In the genomic region with DNA sequence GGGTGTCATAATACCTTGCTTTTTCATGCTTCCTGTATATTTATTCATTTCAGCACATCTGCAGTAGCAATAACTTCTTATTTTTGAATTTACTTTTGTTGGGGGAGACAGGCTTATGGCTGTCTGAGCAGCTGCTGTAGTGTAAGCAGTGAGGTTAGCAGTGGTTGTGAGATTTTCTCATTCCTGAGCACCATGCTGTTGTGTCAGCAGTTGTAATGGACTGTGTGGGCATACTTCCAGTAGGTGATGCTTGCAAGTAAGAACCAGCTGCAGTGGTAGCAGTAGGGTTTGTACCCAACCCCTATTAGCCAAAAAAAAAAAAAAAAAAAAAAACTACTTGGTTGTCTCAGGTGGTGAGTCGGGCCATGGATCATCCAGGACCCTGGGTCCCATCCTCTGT, we compare ENCODE assay signal across 27 cellular contexts.
"Had no signal": no experiment of that assay in that cellular context is flagged by ENCODE, and none has a peak within 500 bp of the region (broad histone marks: within the 10 kb centered on the region; RNA-seq: fewer than 3 reads in every experiment).

No MANE protein-coding gene starts in this region.

- DNase-seq: stimulated activated CD4-positive, alpha-beta T cell treated with anti-CD3 and anti-CD28 coated beads, Interleukin-2, amount 100 ng/mL, for 48 hours; stimulated activated CD4-positive, alpha-beta T cell treated with anti-CD3 and anti-CD28 coated beads, Interleukin-4, amount 100 ng/mL, for 1 hour; stimulated activated CD4-positive, alpha-beta T cell treated with anti-CD3 and anti-CD28 coated beads, Interleukin-4, amount 100 ng/mL, for 24 hours; stimulated activated CD4-positive, alpha-beta T cell treated with anti-CD3 and anti-CD28 coated beads, Interleukin-4, amount 100 ng/mL, for 4 hours; stimulated activated CD8-positive, alpha-beta memory T cell treated with anti-CD3 and anti-CD28 coated beads, Interleukin-4, amount 100 ng/mL, for 48 hours; stimulated activated naive B cell treated with anti-CD40 and anti-IgM and Interleukin-4, amounts not matched to agents 10 μg/mL and 1 μg/mL and 100 μg/mL, for 72 hours; stimulated activated naive CD4-positive, alpha-beta T cell; stimulated activated naive CD4-positive, alpha-beta T cell treated with Interleukin-2 at 50 U/mL for 16 hours; stimulated activated naive CD8-positive, alpha-beta T cell treated with anti-CD3 and anti-CD28 coated beads, Interleukin-15, amount 100 ng/mL, for 72 hours; stimulated activated naive CD8-positive, alpha-beta T cell treated with anti-CD3 and anti-CD28 coated beads, Interleukin-15, Interleukin-2, amounts not matched to agents 100 U/mL and 50 U/mL, for 24 hours; stomach; substantia nigra; testis; thyroid gland; tibial artery; transverse colon; trophoblast cell; upper lobe of left lung; upper lobe of right lung; uterus had no signal

- H3K27ac ChIP-seq: stomach, suprapubic skin, testis, thoracic aorta, thyroid gland, tibial artery, tibial nerve, transverse colon, upper lobe of left lung, upper lobe of right lung, uterus, vagina had no signal

- H3K9me3 ChIP-seq: testis, thyroid gland had no signal

- H3K4me1 ChIP-seq: stomach, suprapubic skin, testis, thyroid gland, tibial artery, tibial nerve, transverse colon, upper lobe of left lung, upper lobe of right lung, uterus, vagina had no signal

- H3K4me3 ChIP-seq: stomach, suprapubic skin, testis, thoracic aorta, thyroid gland, tibial artery, tibial nerve, transverse colon, upper lobe of left lung, upper lobe of right lung, uterus, vagina had no signal

- FAIRE-seq: urothelium cell line had no signal

- H3K36me3 ChIP-seq: stomach, suprapubic skin, thoracic aorta, thyroid gland, tibial artery, tibial nerve, transverse colon, upper lobe of left lung, upper lobe of right lung, uterus, vagina had no signal

- ATAC-seq: stimulated activated effector memory CD8-positive, alpha-beta T cell treated with anti-CD3 and anti-CD28 coated beads, Interleukin-12 subunit alpha, Interleukin-12 subunit beta, amount 100 ng/mL, for 72 hours; stimulated activated memory B cell treated with anti-CD40 and anti-IgM and Interleukin-4, amounts not matched to agents 10 μg/mL and 1 μg/mL and 100 μg/mL, for 72 hours; stimulated activated naive B cell treated with anti-CD40 and anti-IgM and Interleukin-4, amounts not matched to agents 10 μg/mL and 1 μg/mL and 100 μg/mL, for 72 hours; stimulated activated naive CD8-positive, alpha-beta T cell treated with anti-CD3 and anti-CD28 coated beads, Interleukin-15, amount 100 ng/mL, for 72 hours; stimulated activated naive CD8-positive, alpha-beta T cell treated with anti-CD3 and anti-CD28 coated beads, Interleukin-15, Interleukin-2, amounts not matched to agents 100 U/mL and 50 U/mL, for 24 hours; upper lobe of right lung had no signal

- H3K27me3 ChIP-seq: stomach, suprapubic skin, testis, thyroid gland, tibial artery, tibial nerve, transverse colon, upper lobe of left lung, upper lobe of right lung, uterus, vagina had no signal
